Comparison of ENCODE assay signal across 14 cellular contexts in the genomic region with DNA sequence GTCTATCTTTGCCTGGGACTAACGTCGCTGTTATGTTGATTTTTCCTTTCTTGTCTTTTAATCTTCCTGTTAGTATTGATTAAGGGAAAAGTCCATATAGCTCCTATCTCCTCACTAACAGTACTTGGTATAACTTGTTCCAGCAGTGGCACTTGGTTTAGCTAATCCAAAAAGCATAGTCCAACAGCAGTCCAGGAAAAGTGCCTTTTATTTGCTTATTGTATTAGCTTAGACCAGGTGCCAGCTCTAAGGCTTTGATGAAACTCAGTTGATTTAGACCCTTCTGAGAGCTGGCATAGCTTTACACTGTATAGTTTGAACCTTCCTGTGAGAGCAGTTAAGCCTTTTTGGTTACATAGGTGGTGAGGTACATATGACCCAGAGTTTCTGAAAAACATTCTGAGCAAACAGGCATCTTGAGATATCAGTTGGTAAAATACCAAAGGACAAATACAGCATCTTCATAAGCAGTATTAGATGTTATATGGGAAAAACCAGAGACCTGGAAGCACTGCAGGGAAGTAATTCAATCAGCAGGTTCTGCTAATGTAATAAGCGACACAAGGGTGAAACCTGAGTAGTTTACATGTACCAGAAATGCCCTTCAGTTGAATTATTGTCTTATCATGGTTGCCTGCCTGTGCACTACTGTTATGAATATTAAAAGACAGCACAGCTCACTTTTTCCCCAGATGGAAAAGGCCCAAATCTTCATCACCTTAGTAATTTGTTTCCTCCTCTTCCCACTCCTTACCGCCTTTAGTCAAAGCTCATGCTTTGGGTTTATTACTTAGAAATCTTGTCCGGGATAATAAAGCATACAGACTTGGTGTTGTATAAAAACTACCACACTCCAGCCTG. TPM values are rescaled to one million over a fixed set of nuclear protein-coding genes. Genes with fewer than 3 reads are reported as not detected.
DNase-seq lines count a peak whose midpoint lies in the region; ATAC-seq and TF ChIP-seq lines count a peak whose summit lies in the region.
"Had no signal": no experiment of that assay in that cellular context is flagged by ENCODE, and none has a peak within 500 bp of the region (broad histone marks: within the 10 kb centered on the region; RNA-seq: fewer than 3 reads in every experiment).

No MANE protein-coding gene starts in this region.

- ATAC-seq in activated T-cell treated with anti-CD3 and anti-CD28 coated beads, Interleukin-2, amount 50 U/mL, for 4 hours, result peak; percentile 69 to 76
- ATAC-seq in activated B cell treated with CpG ODN at 0.5 μM for 24 hours (ENCODE audit: low read depth), result no peak
- ATAC-seq in stimulated activated effector memory CD8-positive, alpha-beta T cell treated with anti-CD3 and anti-CD28 coated beads, Interleukin-12 subunit alpha, Interleukin-12 subunit beta, amount 100 ng/mL, for 72 hours, result peak; percentile 76

- DNase-seq in activated T-cell treated with anti-CD3 and anti-CD28 coated beads, Interleukin-2, amount 50 U/mL, for 4 hours, result no peak
- DNase-seq in activated T-cell treated with anti-CD3 and anti-CD28 coated beads for 4 hours, result no peak
- DNase-seq in NCI-H2029 treated with DMSO at 0.1 percent for 48 hours (lab: John Stamatoyannopoulos, UW), result peak; percentile 94
- DNase-seq in activated B cell treated with CpG ODN at 0.5 μM for 24 hours, result no peak
- DNase-seq in stimulated activated effector memory CD8-positive, alpha-beta T cell treated with anti-CD3 and anti-CD28 coated beads, Interleukin-12 subunit alpha, Interleukin-12 subunit beta, amount 100 ng/mL, for 72 hours (ENCODE audit: low spot score in 2 of 2), result no peak
- no peak for DNase-seq in putamen (ENCODE audit: low spot score)
- DNase-seq in GM13977 (ENCODE audit: low spot score), result no peak
- DNase-seq in KG1 (lab: John Stamatoyannopoulos, UW), result no peak
- DNase-seq: GDM1; Kasumi-1; NCI-H446; SK-N-SH; stimulated activated naive CD4-positive, alpha-beta T cell treated with Interleukin-2 at 50 U/mL for 16 hours had no signal

- intact Hi-C loops in activated B cell treated with CpG ODN at 0.5 μM for 24 hours (cut with micrococcal nuclease), result no loop called here

- TF ChIP-seq CTCF in activated B cell treated with CpG ODN at 0.5 μM for 24 hours (IDR thresholded peaks at IDR 0.05) (no peak), GM13977 (IDR thresholded peaks at IDR 0.05; ENCODE audit: extremely low read depth, insufficient read depth, missing control alignments) (no peak)

- in situ Hi-C loops in GM13977 (cut with MboI; ENCODE audit: low pct_unique_long_range_greater_than_20kb, low sequenced_read_pairs, unreplicated experiment), result no loop called here

- H3K4me1 Mint-ChIP-seq in activated T-cell treated with anti-CD3 and anti-CD28 coated beads, Interleukin-2, amount 50 U/mL, for 4 hours (ENCODE audit: low read depth), result peaks cover 39% of the 10 kb centered on the region
- peaks cover 31% of the 10 kb centered on the region for H3K4me1 Mint-ChIP-seq in activated B cell treated with CpG ODN at 0.5 μM for 24 hours
- peaks cover 33% of the 10 kb centered on the region for H3K4me1 Mint-ChIP-seq in stimulated activated effector memory CD8-positive, alpha-beta T cell treated with anti-CD3 and anti-CD28 coated beads, Interleukin-12 subunit alpha, Interleukin-12 subunit beta, amount 100 ng/mL, for 72 hours

- peaks cover 3% of the 10 kb centered on the region for H3K36me3 Mint-ChIP-seq in activated T-cell treated with anti-CD3 and anti-CD28 coated beads, Interleukin-2, amount 50 U/mL, for 4 hours (ENCODE audit: insufficient read depth)
- H3K36me3 Mint-ChIP-seq in activated B cell treated with CpG ODN at 0.5 μM for 24 hours (ENCODE audit: low read depth), result no peaks in the 10 kb centered on the region
- peaks cover 7% of the 10 kb centered on the region for H3K36me3 Mint-ChIP-seq in stimulated activated effector memory CD8-positive, alpha-beta T cell treated with anti-CD3 and anti-CD28 coated beads, Interleukin-12 subunit alpha, Interleukin-12 subunit beta, amount 100 ng/mL, for 72 hours
- H3K36me3 Mint-ChIP-seq: mesothelial cell of epicardium had no signal

- H3K4me3 Mint-ChIP-seq in activated T-cell treated with anti-CD3 and anti-CD28 coated beads, Interleukin-2, amount 50 U/mL, for 4 hours, result peak overlapping the region; percentile 5
- H3K4me3 Mint-ChIP-seq in activated B cell treated with CpG ODN at 0.5 μM for 24 hours, result peak overlapping the region; percentile 25
- H3K4me3 Mint-ChIP-seq in stimulated activated effector memory CD8-positive, alpha-beta T cell treated with anti-CD3 and anti-CD28 coated beads, Interleukin-12 subunit alpha, Interleukin-12 subunit beta, amount 100 ng/mL, for 72 hours, result no peak overlapping the region
- H3K4me3 Mint-ChIP-seq: mesothelial cell of epicardium had no signal

- CTCF ChIA-PET in activated B cell treated with CpG ODN at 0.5 μM for 24 hours (lab: Charles Lee), result interaction anchor here (0.5 kb wide), 1 partner anchor 14 kb away, joined by 3 read pairs; no protein-coding TSS in a partner anchor

- POLR2A ChIA-PET in activated B cell treated with CpG ODN at 0.5 μM for 24 hours (lab: Charles Lee), result interaction anchor here (0.9 to 2.3 kb wide), 2 partner anchors 12 to 13 kb away, joined by 3 to 8 read pairs; a partner anchor contains a TSS

- H3K9me3 Mint-ChIP-seq in activated T-cell treated with anti-CD3 and anti-CD28 coated beads, Interleukin-2, amount 50 U/mL, for 4 hours, result no peaks in the 10 kb centered on the region
- no peaks in the 10 kb centered on the region for H3K9me3 Mint-ChIP-seq in activated B cell treated with CpG ODN at 0.5 μM for 24 hours
- no peaks in the 10 kb centered on the region for H3K9me3 Mint-ChIP-seq in stimulated activated effector memory CD8-positive, alpha-beta T cell treated with anti-CD3 and anti-CD28 coated beads, Interleukin-12 subunit alpha, Interleukin-12 subunit beta, amount 100 ng/mL, for 72 hours
- H3K9me3 Mint-ChIP-seq: mesothelial cell of epicardium had no signal

- no peak overlapping the region for H3K27ac Mint-ChIP-seq in activated B cell treated with CpG ODN at 0.5 μM for 24 hours
- no peak overlapping the region for H3K27ac Mint-ChIP-seq in stimulated activated effector memory CD8-positive, alpha-beta T cell treated with anti-CD3 and anti-CD28 coated beads, Interleukin-12 subunit alpha, Interleukin-12 subunit beta, amount 100 ng/mL, for 72 hours
- H3K27ac Mint-ChIP-seq: mesothelial cell of epicardium had no signal

- peaks cover 11% of the 10 kb centered on the region for H3K27me3 Mint-ChIP-seq in activated T-cell treated with anti-CD3 and anti-CD28 coated beads, Interleukin-2, amount 50 U/mL, for 4 hours (ENCODE audit: low read depth)
- H3K27me3 Mint-ChIP-seq in activated B cell treated with CpG ODN at 0.5 μM for 24 hours, result no peaks in the 10 kb centered on the region

RNA-seq across cellular contexts. Expression of a gene that starts 13.0 kb away (rescaled TPM):
- 1 to 10 TPM; 1.4 to 4.2 (median 2.3) TPM for total RNA-seq in activated T-cell treated with anti-CD3 and anti-CD28 coated beads, Interleukin-2, amount 50 U/mL, for 4 hours
- 5.5 and 6.1 TPM in 2 replicates for total RNA-seq in activated B cell treated with CpG ODN at 0.5 μM for 24 hours
